Comparison of ENCODE assay signal across 10 cellular contexts in the genomic region with DNA sequence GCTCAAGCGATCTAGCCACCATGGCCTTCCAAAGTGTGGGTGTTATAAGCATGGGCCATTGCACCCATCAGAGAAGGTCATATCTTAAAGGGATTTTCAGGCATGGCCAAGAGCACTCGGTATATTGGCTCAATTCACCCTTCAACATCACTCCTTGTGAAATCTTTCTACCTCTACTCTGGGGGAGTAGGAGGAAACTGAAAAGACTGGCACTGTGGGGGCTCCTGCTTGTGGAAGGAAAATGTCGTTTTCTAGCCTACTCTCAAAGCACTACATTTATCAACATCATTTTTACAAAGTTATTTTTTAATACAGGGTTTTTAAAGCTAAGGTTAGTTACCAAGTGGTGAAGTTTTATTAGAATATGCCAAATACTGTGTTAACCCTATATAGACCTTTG. TPM values are rescaled to one million over a fixed set of nuclear protein-coding genes. Genes with fewer than 3 reads are reported as not detected.
"Had no signal": no experiment of that assay in that cellular context is flagged by ENCODE, and none has a peak within 500 bp of the region (broad histone marks: within the 10 kb centered on the region; RNA-seq: fewer than 3 reads in every experiment).

No MANE protein-coding gene starts in this region.

- H3K9ac ChIP-seq: GM23248, KMS-11 had no signal

- H3K4me2 ChIP-seq: KMS-11 had no signal

- DNase-seq: GOT3, HFFc6, KBM-7 had no signal

- H3K9me3 ChIP-seq: HAP-1 had no signal

- H3K27me3 Mint-ChIP-seq: IgD-negative memory B cell had no signal

- H3K27ac ChIP-seq: GM23248, HL-60, KMS-11 had no signal

- H3K4me3 Mint-ChIP-seq: HFFc6, IgD-negative memory B cell had no signal

- H2AFZ ChIP-seq: GM23248 had no signal

- H3K9me3 Mint-ChIP-seq: HFFc6, IgD-negative memory B cell had no signal

- H3K27ac Mint-ChIP-seq: HFFc6, IgD-negative memory B cell had no signal

- H3K36me3 Mint-ChIP-seq: IgD-negative memory B cell had no signal

RNA-seq across cellular contexts. Expression of gene CACNB2, which starts 42.0 kb away (rescaled TPM):
- total RNA-seq: HepG2, HFFc6, HT1080 had no signal
